In the genomic region with DNA sequence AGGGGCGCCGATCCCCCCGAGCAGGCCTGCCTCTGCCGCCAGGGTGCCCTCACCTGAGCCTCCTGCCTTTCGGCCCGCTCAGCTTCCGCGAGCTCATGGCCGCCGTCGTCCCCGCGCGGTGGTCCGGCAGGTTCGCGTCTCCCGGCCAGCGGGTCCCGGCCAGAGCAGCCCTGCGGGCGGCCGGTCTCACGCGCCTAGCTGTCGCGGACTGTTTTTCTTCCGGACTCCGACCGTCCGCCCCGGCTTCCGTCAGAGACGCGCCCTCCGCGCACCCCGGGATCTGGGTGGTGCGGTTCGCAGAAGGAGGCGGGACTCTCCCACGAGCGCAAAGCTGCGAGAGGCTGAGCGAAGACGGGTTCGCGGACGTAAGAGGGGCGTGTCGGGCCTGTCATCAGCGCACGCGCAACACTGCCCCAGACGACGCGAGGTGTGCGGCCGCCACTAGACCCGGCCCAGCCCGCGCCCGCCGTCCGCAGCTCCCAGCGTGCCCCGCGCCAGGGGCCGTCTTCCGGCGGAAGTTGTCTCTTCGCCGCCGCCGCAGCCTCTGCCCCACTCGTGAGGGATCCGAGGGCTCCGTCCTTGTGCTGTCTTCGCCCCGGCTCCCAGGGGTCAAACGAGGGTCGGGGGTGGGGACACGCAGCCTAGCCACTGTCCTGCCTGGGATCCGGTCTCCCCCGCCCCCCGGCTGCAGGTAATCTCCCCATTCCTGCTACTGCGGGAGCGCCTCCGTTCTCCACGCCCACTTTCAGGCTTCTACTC, we compare ENCODE assay signal across 1 cellular context.
TF ChIP-seq lines count a peak whose summit lies in the region.

Gene INPP5K, minus strand, starts transcription at position 210 of the 759 bp plus-strand sequence. Its CDS starts 113 bp downstream, at position 97.

TF ChIP-seq in HepG2, 621 proteins besides CTCF, POLR2A, EP300 and RAD21 (continued from another document and continues in another):
- TF ChIP-seq, protein P1, sequence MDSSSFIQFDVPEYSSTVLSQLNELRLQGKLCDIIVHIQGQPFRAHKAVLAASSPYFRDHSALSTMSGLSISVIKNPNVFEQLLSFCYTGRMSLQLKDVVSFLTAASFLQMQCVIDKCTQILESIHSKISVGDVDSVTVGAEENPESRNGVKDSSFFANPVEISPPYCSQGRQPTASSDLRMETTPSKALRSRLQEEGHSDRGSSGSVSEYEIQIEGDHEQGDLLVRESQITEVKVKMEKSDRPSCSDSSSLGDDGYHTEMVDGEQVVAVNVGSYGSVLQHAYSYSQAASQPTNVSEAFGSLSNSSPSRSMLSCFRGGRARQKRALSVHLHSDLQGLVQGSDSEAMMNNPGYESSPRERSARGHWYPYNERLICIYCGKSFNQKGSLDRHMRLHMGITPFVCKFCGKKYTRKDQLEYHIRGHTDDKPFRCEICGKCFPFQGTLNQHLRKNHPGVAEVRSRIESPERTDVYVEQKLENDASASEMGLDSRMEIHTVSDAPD (CRISPR knock-in tag; IDR thresholded peaks at IDR 0.05), result no peak
- TF ChIP-seq ZNF33B (CRISPR knock-in tag; IDR thresholded peaks at IDR 0.05) (no peak), ZNF558 (CRISPR knock-in tag; IDR thresholded peaks at IDR 0.05; ENCODE audit: borderline replicate concordance) (no peak), SMARCC2 (IDR thresholded peaks at IDR 0.05) (no peak), YEATS4 (CRISPR knock-in tag; IDR thresholded peaks at IDR 0.05; ENCODE audit: borderline replicate concordance) (peak; percentile 74), PTBP1 (IDR thresholded peaks at IDR 0.05; ENCODE audit: low read depth, low read length, poor library complexity, severe bottlenecking) (no peak), ZBTB37 (CRISPR knock-in tag; IDR thresholded peaks at IDR 0.05) (no peak), FOXK1 (CRISPR knock-in tag; IDR thresholded peaks at IDR 0.05; ENCODE audit: borderline replicate concordance, low read depth) (peak; percentile 93; the same call in 1 of the 2 replicates), ZNF761 (CRISPR knock-in tag; conservative IDR thresholded peaks at IDR 0.05) (no peak), ZNF138 (CRISPR knock-in tag; IDR thresholded peaks at IDR 0.05; ENCODE audit: low read depth) (no peak), FOXM1 (CRISPR knock-in tag; IDR thresholded peaks at IDR 0.05) (no peak), REPIN1 (CRISPR knock-in tag; IDR thresholded peaks at IDR 0.05; ENCODE audit: borderline replicate concordance, low read depth) (0 out of 2 replicates have a peak, but pooled peaks have one; percentile 29), ZBTB1 (CRISPR knock-in tag; IDR thresholded peaks at IDR 0.05; ENCODE audit: borderline replicate concordance) (no peak), NFKBIZ (CRISPR knock-in tag; IDR thresholded peaks at IDR 0.05) (0 out of 2 replicates have a peak, but pooled peaks have one; percentile 56), ZGPAT (CRISPR knock-in tag; IDR thresholded peaks at IDR 0.05) (peak; percentile 74; the same call in 1 of the 2 replicates), ZNF557 (CRISPR knock-in tag; IDR thresholded peaks at IDR 0.05) (no peak), ZNF788 (CRISPR knock-in tag; IDR thresholded peaks at IDR 0.05; ENCODE audit: borderline replicate concordance) (no peak), ZNF780A (CRISPR knock-in tag; IDR thresholded peaks at IDR 0.05) (no peak), RCOR2 (CRISPR knock-in tag; IDR thresholded peaks at IDR 0.05) (no peak), MXI1 (IDR thresholded peaks at IDR 0.05; ENCODE audit: borderline replicate concordance, low read depth, low read length) (peak; percentile 97), PLRG1 (conservative IDR thresholded peaks at IDR 0.05) (no peak), PAWR (CRISPR knock-in tag; IDR thresholded peaks at IDR 0.05; ENCODE audit: borderline replicate concordance) (no peak), ZNF143 (CRISPR knock-in tag; IDR thresholded peaks at IDR 0.05) (peak; percentile 93), RFXANK (CRISPR knock-in tag; IDR thresholded peaks at IDR 0.05) (0 out of 2 replicates have a peak, but pooled peaks have one; percentile 20), ZSCAN22 (CRISPR knock-in tag; IDR thresholded peaks at IDR 0.05) (no peak), SAFB2 (CRISPR knock-in tag; IDR thresholded peaks at IDR 0.05; ENCODE audit: borderline replicate concordance, low read depth) (peak; percentile 88; the same call in 1 of the 2 replicates), CHD2 (IDR thresholded peaks at IDR 0.05; ENCODE audit: low read depth, low read length) (peak; percentile 62; the same call in 1 of the 2 replicates), NR1H2 (CRISPR knock-in tag; IDR thresholded peaks at IDR 0.05; ENCODE audit: borderline replicate concordance, low read depth) (no peak), TCF7 (IDR thresholded peaks at IDR 0.05; ENCODE audit: low read depth) (no peak), ZNF317 (CRISPR knock-in tag; IDR thresholded peaks at IDR 0.05) (no peak), RBFOX2 (IDR thresholded peaks at IDR 0.05; ENCODE audit: low read depth, low read length) (peak; percentile 93), ZSCAN20 (CRISPR knock-in tag; IDR thresholded peaks at IDR 0.05; ENCODE audit: borderline replicate concordance) (no peak), U2AF1 (optimal IDR thresholded peaks at IDR 0.05; ENCODE audit: low read depth, low read length) (no peak), KMT2B (CRISPR knock-in tag; IDR thresholded peaks at IDR 0.05) (peak; percentile 80; the same call in 1 of the 2 replicates), AFF4 (CRISPR knock-in tag; IDR thresholded peaks at IDR 0.05) (no peak)
- TF ChIP-seq, protein P2, sequence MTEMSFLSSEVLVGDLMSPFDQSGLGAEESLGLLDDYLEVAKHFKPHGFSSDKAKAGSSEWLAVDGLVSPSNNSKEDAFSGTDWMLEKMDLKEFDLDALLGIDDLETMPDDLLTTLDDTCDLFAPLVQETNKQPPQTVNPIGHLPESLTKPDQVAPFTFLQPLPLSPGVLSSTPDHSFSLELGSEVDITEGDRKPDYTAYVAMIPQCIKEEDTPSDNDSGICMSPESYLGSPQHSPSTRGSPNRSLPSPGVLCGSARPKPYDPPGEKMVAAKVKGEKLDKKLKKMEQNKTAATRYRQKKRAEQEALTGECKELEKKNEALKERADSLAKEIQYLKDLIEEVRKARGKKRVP (CRISPR knock-in tag; IDR thresholded peaks at IDR 0.05), result no peak
- TF ChIP-seq, protein P3, sequence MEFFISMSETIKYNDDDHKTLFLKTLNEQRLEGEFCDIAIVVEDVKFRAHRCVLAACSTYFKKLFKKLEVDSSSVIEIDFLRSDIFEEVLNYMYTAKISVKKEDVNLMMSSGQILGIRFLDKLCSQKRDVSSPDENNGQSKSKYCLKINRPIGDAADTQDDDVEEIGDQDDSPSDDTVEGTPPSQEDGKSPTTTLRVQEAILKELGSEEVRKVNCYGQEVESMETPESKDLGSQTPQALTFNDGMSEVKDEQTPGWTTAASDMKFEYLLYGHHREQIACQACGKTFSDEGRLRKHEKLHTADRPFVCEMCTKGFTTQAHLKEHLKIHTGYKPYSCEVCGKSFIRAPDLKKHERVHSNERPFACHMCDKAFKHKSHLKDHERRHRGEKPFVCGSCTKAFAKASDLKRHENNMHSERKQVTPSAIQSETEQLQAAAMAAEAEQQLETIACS (CRISPR knock-in tag; IDR thresholded peaks at IDR 0.05), result no peak
- TF ChIP-seq, protein P4, sequence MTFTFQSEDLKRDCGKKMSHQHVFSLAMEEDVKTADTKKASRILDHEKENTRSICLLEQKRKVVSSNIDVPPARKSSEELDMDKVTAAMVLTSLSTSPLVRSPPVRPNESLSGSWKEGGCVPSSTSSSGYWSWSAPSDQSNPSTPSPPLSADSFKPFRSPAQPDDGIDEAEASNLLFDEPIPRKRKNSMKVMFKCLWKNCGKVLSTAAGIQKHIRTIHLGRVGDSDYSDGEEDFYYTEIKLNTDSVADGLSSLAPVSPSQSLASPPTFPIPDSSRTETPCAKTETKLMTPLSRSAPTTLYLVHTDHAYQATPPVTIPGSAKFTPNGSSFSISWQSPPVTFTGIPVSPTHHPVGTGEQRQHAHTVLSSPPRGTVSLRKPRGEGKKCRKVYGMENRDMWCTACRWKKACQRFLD (CRISPR knock-in tag; IDR thresholded peaks at IDR 0.05; ENCODE audit: borderline replicate concordance), result no peak
- TF ChIP-seq, protein P5, sequence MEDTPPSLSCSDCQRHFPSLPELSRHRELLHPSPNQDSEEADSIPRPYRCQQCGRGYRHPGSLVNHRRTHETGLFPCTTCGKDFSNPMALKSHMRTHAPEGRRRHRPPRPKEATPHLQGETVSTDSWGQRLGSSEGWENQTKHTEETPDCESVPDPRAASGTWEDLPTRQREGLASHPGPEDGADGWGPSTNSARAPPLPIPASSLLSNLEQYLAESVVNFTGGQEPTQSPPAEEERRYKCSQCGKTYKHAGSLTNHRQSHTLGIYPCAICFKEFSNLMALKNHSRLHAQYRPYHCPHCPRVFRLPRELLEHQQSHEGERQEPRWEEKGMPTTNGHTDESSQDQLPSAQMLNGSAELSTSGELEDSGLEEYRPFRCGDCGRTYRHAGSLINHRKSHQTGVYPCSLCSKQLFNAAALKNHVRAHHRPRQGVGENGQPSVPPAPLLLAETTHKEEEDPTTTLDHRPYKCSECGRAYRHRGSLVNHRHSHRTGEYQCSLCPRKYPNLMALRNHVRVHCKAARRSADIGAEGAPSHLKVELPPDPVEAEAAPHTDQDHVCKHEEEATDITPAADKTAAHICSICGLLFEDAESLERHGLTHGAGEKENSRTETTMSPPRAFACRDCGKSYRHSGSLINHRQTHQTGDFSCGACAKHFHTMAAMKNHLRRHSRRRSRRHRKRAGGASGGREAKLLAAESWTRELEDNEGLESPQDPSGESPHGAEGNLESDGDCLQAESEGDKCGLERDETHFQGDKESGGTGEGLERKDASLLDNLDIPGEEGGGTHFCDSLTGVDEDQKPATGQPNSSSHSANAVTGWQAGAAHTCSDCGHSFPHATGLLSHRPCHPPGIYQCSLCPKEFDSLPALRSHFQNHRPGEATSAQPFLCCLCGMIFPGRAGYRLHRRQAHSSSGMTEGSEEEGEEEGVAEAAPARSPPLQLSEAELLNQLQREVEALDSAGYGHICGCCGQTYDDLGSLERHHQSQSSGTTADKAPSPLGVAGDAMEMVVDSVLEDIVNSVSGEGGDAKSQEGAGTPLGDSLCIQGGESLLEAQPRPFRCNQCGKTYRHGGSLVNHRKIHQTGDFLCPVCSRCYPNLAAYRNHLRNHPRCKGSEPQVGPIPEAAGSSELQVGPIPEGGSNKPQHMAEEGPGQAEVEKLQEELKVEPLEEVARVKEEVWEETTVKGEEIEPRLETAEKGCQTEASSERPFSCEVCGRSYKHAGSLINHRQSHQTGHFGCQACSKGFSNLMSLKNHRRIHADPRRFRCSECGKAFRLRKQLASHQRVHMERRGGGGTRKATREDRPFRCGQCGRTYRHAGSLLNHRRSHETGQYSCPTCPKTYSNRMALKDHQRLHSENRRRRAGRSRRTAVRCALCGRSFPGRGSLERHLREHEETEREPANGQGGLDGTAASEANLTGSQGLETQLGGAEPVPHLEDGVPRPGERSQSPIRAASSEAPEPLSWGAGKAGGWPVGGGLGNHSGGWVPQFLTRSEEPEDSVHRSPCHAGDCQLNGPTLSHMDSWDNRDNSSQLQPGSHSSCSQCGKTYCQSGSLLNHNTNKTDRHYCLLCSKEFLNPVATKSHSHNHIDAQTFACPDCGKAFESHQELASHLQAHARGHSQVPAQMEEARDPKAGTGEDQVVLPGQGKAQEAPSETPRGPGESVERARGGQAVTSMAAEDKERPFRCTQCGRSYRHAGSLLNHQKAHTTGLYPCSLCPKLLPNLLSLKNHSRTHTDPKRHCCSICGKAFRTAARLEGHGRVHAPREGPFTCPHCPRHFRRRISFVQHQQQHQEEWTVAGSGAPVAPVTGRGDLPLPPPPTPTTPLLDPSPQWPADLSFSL (CRISPR knock-in tag; IDR thresholded peaks at IDR 0.05), result no peak
- TF ChIP-seq, protein P6, sequence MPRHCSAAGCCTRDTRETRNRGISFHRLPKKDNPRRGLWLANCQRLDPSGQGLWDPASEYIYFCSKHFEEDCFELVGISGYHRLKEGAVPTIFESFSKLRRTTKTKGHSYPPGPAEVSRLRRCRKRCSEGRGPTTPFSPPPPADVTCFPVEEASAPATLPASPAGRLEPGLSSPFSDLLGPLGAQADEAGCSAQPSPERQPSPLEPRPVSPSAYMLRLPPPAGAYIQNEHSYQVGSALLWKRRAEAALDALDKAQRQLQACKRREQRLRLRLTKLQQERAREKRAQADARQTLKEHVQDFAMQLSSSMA (CRISPR knock-in tag; IDR thresholded peaks at IDR 0.05), result peak; percentile 99
